Comparison of ENCODE assay signal across 30 cellular contexts in genomic region chr16:67438824-67439393, GRCh38. TPM values are rescaled to one million over a fixed set of nuclear protein-coding genes. Genes with fewer than 3 reads are reported as not detected.
DNase-seq lines count a peak whose midpoint lies in the region; ATAC-seq and TF ChIP-seq lines count a peak whose summit lies in the region.
"Had no signal": no experiment of that assay in that cellular context is flagged by ENCODE, and none has a peak within 500 bp of the region (broad histone marks: within the 10 kb centered on the region; RNA-seq: fewer than 3 reads in every experiment).

No MANE protein-coding gene starts in this region.

- TF ChIP-seq CTCF in AG04450 (IDR thresholded peaks at IDR 0.05; ENCODE audit: low read depth, low read length) (no peak), osteocyte (IDR thresholded peaks at IDR 0.05) (no peak)

- no peaks in the 10 kb centered on the region for H3K9me3 Mint-ChIP-seq in osteocyte (ENCODE audit: unreplicated experiment)
- H3K9me3 Mint-ChIP-seq: CD4-positive, alpha-beta T cell had no signal

- no peak overlapping the region for H3K9ac ChIP-seq in mucosa of rectum (ENCODE audit: low read depth in 1 of 2, low read length in 2 of 2)

- no peak overlapping the region for H3K4me3 Mint-ChIP-seq in T-helper 17 cell
- no peak overlapping the region for H3K4me3 Mint-ChIP-seq in osteocyte (ENCODE audit: unreplicated experiment)
- H3K4me3 Mint-ChIP-seq: CD4-positive, alpha-beta T cell had no signal

- H3K27me3 ChIP-seq in AG04450 (ENCODE audit: control insufficient read depth, insufficient read depth, low read length) (no peaks in the 10 kb centered on the region), mucosa of rectum (ENCODE audit: control insufficient read depth in 2 of 2, insufficient read depth in 2 of 2, low read length in 2 of 2) (no peaks in the 10 kb centered on the region)

- H3K36me3 Mint-ChIP-seq in T-helper 17 cell (ENCODE audit: low read depth) (peaks cover 10% of the 10 kb centered on the region), osteocyte (ENCODE audit: unreplicated experiment) (peaks cover 15% of the 10 kb centered on the region)

- H3K27me3 Mint-ChIP-seq in T-helper 17 cell, result no peaks in the 10 kb centered on the region
- H3K27me3 Mint-ChIP-seq in osteocyte (ENCODE audit: unreplicated experiment), result no peaks in the 10 kb centered on the region
- H3K27me3 Mint-ChIP-seq: CD4-positive, alpha-beta T cell had no signal

- peaks cover 43 to 44% of the 10 kb centered on the region in 2 donors for H3K4me1 ChIP-seq in mucosa of rectum (ENCODE audit: control insufficient read depth in 2 of 2, insufficient read depth in 2 of 2, low read length in 2 of 2)

- H3K4me3 ChIP-seq in AG04450 (ENCODE audit: low read depth, low read length) (no peak overlapping the region), mucosa of rectum (ENCODE audit: low read length in 2 of 2) (no peak overlapping the region)
- H3K4me3 ChIP-seq: BLaER1 treated with 17β-estradiol and CSF1 and Interleukin-3, amounts not matched to agents 10 nM and 100 nM; PC-9 had no signal

- CTCF ChIA-PET in AG04450 (lab: Charles Lee), result interaction anchor here (1.5 kb wide), 1 partner anchor 11 kb away, joined by 5 read pairs; no protein-coding TSS in a partner anchor

- POLR2A ChIA-PET in AG04450 (lab: Yijun Ruan, JAX), result no interaction called here

- H3K4me1 Mint-ChIP-seq in T-helper 17 cell, result peaks cover 6% of the 10 kb centered on the region
- H3K4me1 Mint-ChIP-seq in osteocyte (ENCODE audit: unreplicated experiment), result peaks cover 4% of the 10 kb centered on the region

- H3K27ac ChIP-seq in AG04450 (ENCODE audit: low read depth, low read length) (peak overlapping the region; percentile 31), mucosa of rectum (ENCODE audit: low read depth in 2 of 2, low read length in 2 of 2) (peak overlapping the region; percentile 66 to 94)
- H3K27ac ChIP-seq: BLaER1 treated with 17β-estradiol and CSF1 and Interleukin-3, amounts not matched to agents 10 nM and 100 nM; HL-60; PC-9 had no signal

- H3K9me3 ChIP-seq in AG04450 (ENCODE audit: control insufficient read depth, insufficient read depth, low read length) (no peaks in the 10 kb centered on the region; the same call in 1 of the 2 replicates), T-helper 17 cell (ENCODE audit: control insufficient read depth, low read length, poor library complexity, severe bottlenecking) (no peaks in the 10 kb centered on the region), mucosa of rectum (ENCODE audit: control insufficient read depth in 2 of 2, low read length in 2 of 2) (no peaks in the 10 kb centered on the region)
- H3K9me3 ChIP-seq: BLaER1 treated with 17β-estradiol and CSF1 and Interleukin-3, amounts not matched to agents 10 nM and 100 nM had no signal

- H3K36me3 ChIP-seq in mucosa of rectum (ENCODE audit: control insufficient read depth in 2 of 2, insufficient read depth in 2 of 2, low read length in 2 of 2), result peaks cover 55 to 62% of the 10 kb centered on the region in 2 donors

- H3K27ac Mint-ChIP-seq in T-helper 17 cell, result peak overlapping the region; percentile 39
- H3K27ac Mint-ChIP-seq in osteocyte (ENCODE audit: unreplicated experiment), result no peak overlapping the region
- H3K27ac Mint-ChIP-seq: CD4-positive, alpha-beta T cell had no signal

- DNase-seq in AG04450 (ENCODE audit: low read depth, low spot score) (no peak), T-helper 17 cell (no peak), osteocyte (ENCODE audit: extremely low spot score, unreplicated experiment) (no peak), activated T-cell treated with anti-CD3 and anti-CD28 coated beads for 4 hours (no peak), SW480 (ENCODE audit: low spot score) (no peak)
- DNase-seq: AML-193; CD4-positive, alpha-beta T cell; DMS53; Kasumi-1; NCI-H2029 treated with DMSO at 0.1 percent for 48 hours; NCI-H446 treated with DMSO at 0.1 percent for 48 hours; NCI-H526; NCI-H82; NK-92 treated with Interleukin-12 subunit alpha and Interleukin-12 subunit beta, amount 100 ng/mL, for 24 hours; SHP77 had no signal

- ATAC-seq in T-helper 17 cell (no peak), esophagus mucosa (peak; percentile 14), HG03045 (IDR thresholded peaks at IDR 0.05; ENCODE audit: unreplicated experiment) (no peak)
- ATAC-seq: HCT116 had no signal

RNA-seq across cellular contexts. Expression of gene HSD11B2, which starts 8.0 kb away (rescaled TPM):
- polyA plus RNA-seq in AG04450 (2011; rRNA removed), result 0.07 TPM in 1 of 2 replicates, not detected in the other
- not detected in 2 replicates for polyA minus RNA-seq in AG04450 (2011; rRNA and poly(A)+ RNA removed)
- total RNA-seq in T-helper 17 cell (not detected), esophagus mucosa (6.6 TPM), osteocyte (0.40 and 0.68 TPM in 2 replicates)
- total RNA-seq: A172; CD4-positive, alpha-beta T cell; Daoy; G401; RPMI7951 had no signal

RNA-seq across cellular contexts. Expression of gene ZDHHC1, which starts 22.6 kb away (rescaled TPM):
- 1.9 and 2.7 TPM in 2 replicates for polyA plus RNA-seq in AG04450 (2011; rRNA removed)
- 2.6 and 4.6 TPM in 2 replicates for polyA minus RNA-seq in AG04450 (2011; rRNA and poly(A)+ RNA removed)
- total RNA-seq in T-helper 17 cell (under 1 TPM in 1 of 2 donors, not detected in 1; 0.35 TPM), esophagus mucosa (3.8 TPM), osteocyte (13.5 and 15.4 TPM in 2 replicates)

RNA-seq across cellular contexts. Expression of gene ATP6V0D1, which starts 42.0 kb away (rescaled TPM):
- polyA plus RNA-seq in AG04450 (2011; rRNA removed), result 101 and 121 TPM in 2 replicates
- 164 and 206 TPM in 2 replicates for polyA minus RNA-seq in AG04450 (2011; rRNA and poly(A)+ RNA removed)
- total RNA-seq in T-helper 17 cell, result 10 to 100 TPM; 76.4 to 87.5 TPM
- 80.9 TPM for total RNA-seq in esophagus mucosa
- 112 and 116 TPM in 2 replicates for total RNA-seq in osteocyte

RNA-seq across cellular contexts. Expression of gene AGRP, which starts 44.4 kb away (rescaled TPM):
- polyA plus RNA-seq in AG04450 (2011; rRNA removed), result not detected in 2 replicates
- polyA minus RNA-seq in AG04450 (2011; rRNA and poly(A)+ RNA removed), result not detected in 2 replicates
- total RNA-seq in T-helper 17 cell (not detected), esophagus mucosa (not detected), osteocyte (not detected in 2 replicates)
- total RNA-seq: A172; CD4-positive, alpha-beta T cell; Daoy; G401; H4; HT-29; M059J; PC-9; RPMI7951; SK-MEL-5 had no signal

RNA-seq across cellular contexts. Expression of gene TPPP3, which starts 45.6 kb away (rescaled TPM):
- polyA plus RNA-seq in AG04450 (2011; rRNA removed), result 1.5 TPM in 2 replicates
- 0.70 TPM in 1 of 2 replicates, not detected in the other for polyA minus RNA-seq in AG04450 (2011; rRNA and poly(A)+ RNA removed)
- under 1 TPM; 0.29 to 0.70 TPM for total RNA-seq in T-helper 17 cell
- 3.7 TPM for total RNA-seq in esophagus mucosa
- 1.4 and 1.5 TPM in 2 replicates for total RNA-seq in osteocyte
- total RNA-seq: CD4-positive, alpha-beta T cell; Daoy; H4 had no signal
